In genomic region chr10:72087969-72088878, GRCh38 we compare ENCODE assay signal across 8 cellular contexts. TPM values are rescaled to one million over a fixed set of nuclear protein-coding genes. Genes with fewer than 3 reads are reported as not detected.
DNase-seq lines count a peak whose midpoint lies in the region; ATAC-seq and TF ChIP-seq lines count a peak whose summit lies in the region.

A gene with protein sequence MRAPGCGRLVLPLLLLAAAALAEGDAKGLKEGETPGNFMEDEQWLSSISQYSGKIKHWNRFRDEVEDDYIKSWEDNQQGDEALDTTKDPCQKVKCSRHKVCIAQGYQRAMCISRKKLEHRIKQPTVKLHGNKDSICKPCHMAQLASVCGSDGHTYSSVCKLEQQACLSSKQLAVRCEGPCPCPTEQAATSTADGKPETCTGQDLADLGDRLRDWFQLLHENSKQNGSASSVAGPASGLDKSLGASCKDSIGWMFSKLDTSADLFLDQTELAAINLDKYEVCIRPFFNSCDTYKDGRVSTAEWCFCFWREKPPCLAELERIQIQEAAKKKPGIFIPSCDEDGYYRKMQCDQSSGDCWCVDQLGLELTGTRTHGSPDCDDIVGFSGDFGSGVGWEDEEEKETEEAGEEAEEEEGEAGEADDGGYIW (minus strand): TSS chr10:72088551. CDS start chr10:72088328, 223 bp downstream.

- H3K9me3 Mint-ChIP-seq in T-cell: no peaks in the 10 kb centered on the region

- H3K4me3 Mint-ChIP-seq in T-cell: peak within 1 kb of the TSS; percentile 96 to 100 (median 99)

- H3K27me3 ChIP-seq in adrenal gland (no peaks in the 10 kb centered on the region), iPS-15b (ENCODE audit: control insufficient read depth, insufficient read depth, low read length) (peaks cover 52% of the 10 kb centered on the region), skeletal muscle tissue (ENCODE audit: control insufficient read depth in 3 of 3, insufficient read depth in 3 of 3, low read length in 3 of 3) (peaks cover 18 to 33% (median 19%) of the 10 kb centered on the region in 3 donors)

- H3K9me3 ChIP-seq in ES-I3 (ENCODE audit: control insufficient read depth, insufficient read depth, low read length) (no peaks in the 10 kb centered on the region), adrenal gland (replicated peaks in 1 of 3) (no peaks in the 10 kb centered on the region), iPS-15b (ENCODE audit: control insufficient read depth, insufficient read depth, low read length) (no peaks in the 10 kb centered on the region), skeletal muscle tissue (ENCODE audit: control insufficient read depth in 3 of 3, low read length in 3 of 3) (no peaks in the 10 kb centered on the region)

- POLR2A ChIA-PET in T-cell (lab: Charles Lee): interaction anchor here (0.6 to 2.8 kb wide), 9 partner anchors 8 to 287 kb away, joined by 3 to 10 read pairs (median 5); no protein-coding TSS in a partner anchor

- intact Hi-C loops in adrenal gland (cut with DNase I): no loop called here

- DNase-seq in T-cell (peak; percentile 52 to 84 (median 77)), adrenal gland (peak in 6 of 7 donors; percentile 40 to 86 (median 50))

- no peaks in the 10 kb centered on the region for H3K27me3 Mint-ChIP-seq in T-cell

- no peak for TF ChIP-seq CTCF in adrenal gland (IDR thresholded peaks at IDR 0.05)

- CTCF ChIA-PET in T-cell (lab: Charles Lee): interaction anchor here (0.6 to 1.8 kb wide), 6 partner anchors 21 to 176 kb away, joined by 3 to 5 read pairs (median 4); no protein-coding TSS in a partner anchor

- H3K27ac ChIP-seq in adrenal gland (peak within 1 kb of the TSS in 4 of 5 donors; percentile 44 to 85 (median 77)), skeletal muscle tissue (ENCODE audit: low read depth, low read length) (no peak within 1 kb of the TSS)

- peaks cover 56 to 62% (median 61%) of the 10 kb centered on the region in 3 donors for H3K4me1 Mint-ChIP-seq in T-cell

- peak in 1 of 2 donors; percentile 40 for TF ChIP-seq POLR2A in adrenal gland (IDR thresholded peaks at IDR 0.05)

- peak within 1 kb of the TSS in 3 of 4 donors; percentile 27 to 59 (median 54) for H3K4me3 ChIP-seq in adrenal gland
- H3K4me3 ChIP-seq in iPS-15b (ENCODE audit: low read depth, low read length): peak within 1 kb of the TSS; percentile 55
- H3K4me3 ChIP-seq in skeletal muscle tissue (ENCODE audit: low read length in 3 of 3): peak within 1 kb of the TSS; percentile 50 to 66 (median 60)

- 9 to 21% (median 10%) methylated on average over 14 to 64 of the region's 64 CpGs for WGBS in adrenal gland, 4 donors

- H3K4me1 ChIP-seq in ES-I3 (ENCODE audit: insufficient read depth, low read length) (peaks cover 16% of the 10 kb centered on the region), adrenal gland (replicated peaks in 1 of 2) (peaks cover 26 to 28% of the 10 kb centered on the region in 2 donors), iPS-15b (ENCODE audit: control insufficient read depth, insufficient read depth, low read length) (peaks cover 16% of the 10 kb centered on the region), skeletal muscle tissue (ENCODE audit: control insufficient read depth in 3 of 3, insufficient read depth in 3 of 3, low read length in 3 of 3) (peaks cover 13 to 18% (median 13%) of the 10 kb centered on the region in 3 donors)

- H3K36me3 ChIP-seq in ES-I3 (ENCODE audit: insufficient read depth, low read length) (no peaks in the 10 kb centered on the region), adrenal gland (replicated peaks in 1 of 2) (peaks cover 0 to 4% of the 10 kb centered on the region in 2 donors), iPS-15b (ENCODE audit: control insufficient read depth, insufficient read depth, low read length) (no peaks in the 10 kb centered on the region), skeletal muscle tissue (ENCODE audit: control insufficient read depth in 3 of 3, insufficient read depth in 3 of 3, low read length in 3 of 3) (no peaks in the 10 kb centered on the region)

- peak within 1 kb of the TSS; percentile 99 to 100 for H3K27ac Mint-ChIP-seq in T-cell

- ATAC-seq in T-cell (replicated peaks in 1 of 4) (peak; percentile 50 to 75 (median 55)), HG02885 (IDR thresholded peaks at IDR 0.05; ENCODE audit: poor library complexity, unreplicated experiment) (no peak), GM21381 (IDR thresholded peaks at IDR 0.05; ENCODE audit: unreplicated experiment) (no peak), HG03354 (IDR thresholded peaks at IDR 0.05; ENCODE audit: poor library complexity, severe bottlenecking, unreplicated experiment) (no peak)

- H3K9ac ChIP-seq in ES-I3 (ENCODE audit: low read depth, low read length) (peak within 1 kb of the TSS; percentile 63), iPS-15b (ENCODE audit: low read depth, low read length) (no peak within 1 kb of the TSS), skeletal muscle tissue (ENCODE audit: low read depth in 1 of 3, low read length in 3 of 3) (peak within 1 kb of the TSS in 2 of 3 donors; percentile 33 to 54)

- peaks cover 34% of the 10 kb centered on the region for H3K36me3 Mint-ChIP-seq in T-cell

RNA-seq across cellular contexts. Expression of the gene that starts here (rescaled TPM):
- 100 to 1,000 TPM; 501 to 684 (median 547) TPM for total RNA-seq in T-cell
- total RNA-seq in adrenal gland: 10 to 100 TPM; 13.8 to 68.9 (median 40.6) TPM
- 10 to 100 TPM; 11.7 to 57.8 (median 23.6) TPM for polyA plus RNA-seq in adrenal gland
- 2.6 TPM for total RNA-seq in skeletal muscle tissue

Comparison
In these comparisons a context has a peak if more than half of its experiments do, and no peak if none do; other contexts are left out.
1. RNA of the gene that starts here (total RNA-seq): 501 to 684 TPM in T-cell; 13.8 to 68.9 TPM in adrenal gland and 2.6 TPM in skeletal muscle tissue (single experiment); every median in the first group is over 4 times any median in the second.
2. ATAC-seq: peak in T-cell (4 of 4); none in HG02885 (single experiment), GM21381 (single experiment) and HG03354 (single experiment).
3. Peak in every context shown above with its lines, with median percentiles within 50 percentile points of each other: H3K4me3 ChIP-seq.